ENCODE assay signal across 8 cellular contexts in the genomic region with DNA sequence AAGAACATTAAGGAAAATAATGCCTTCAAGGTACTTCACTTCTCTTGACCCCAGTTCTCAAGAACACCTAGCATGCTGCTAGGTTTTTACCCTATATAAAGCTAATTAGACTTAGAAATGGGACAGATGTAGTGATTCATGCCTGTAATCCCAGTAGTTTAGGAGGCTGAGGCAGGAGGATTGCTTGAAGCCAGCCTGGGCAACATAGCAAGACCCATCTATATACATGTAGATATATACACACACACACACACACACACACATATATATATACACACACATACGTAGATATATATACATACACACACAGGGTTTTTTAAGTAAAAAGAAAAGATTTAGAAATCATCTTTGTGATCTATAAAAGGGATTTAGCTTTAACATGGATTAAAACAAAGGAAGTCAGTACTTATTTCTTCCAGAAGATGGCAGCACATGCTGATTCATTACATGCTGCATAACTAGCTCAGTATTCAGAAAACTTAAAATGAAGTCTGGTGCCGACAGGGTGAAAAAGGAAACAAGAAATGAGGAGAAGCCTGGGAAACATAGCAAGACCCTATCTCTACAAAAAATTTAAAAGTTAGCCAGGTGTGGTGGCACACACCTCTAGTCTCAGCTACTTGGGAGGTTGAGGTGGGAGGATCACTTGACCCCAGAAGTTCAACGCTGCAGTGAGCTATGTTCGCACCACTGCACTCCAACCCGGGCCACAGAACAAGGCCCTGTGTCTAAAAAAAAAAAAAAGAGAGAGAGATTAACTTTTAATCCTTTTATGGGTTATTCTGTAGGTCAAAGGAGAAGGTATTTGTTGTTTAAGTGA. TPM values are rescaled to one million over a fixed set of nuclear protein-coding genes. Genes with fewer than 3 reads are reported as not detected.
DNase-seq lines count a peak whose midpoint lies in the region; ATAC-seq and TF ChIP-seq lines count a peak whose summit lies in the region.

No MANE protein-coding gene starts in this region.

- POLR2A ChIA-PET in CD8-positive, alpha-beta T cell (lab: Charles Lee) = interaction anchor here (0.6 to 2.7 kb wide), 10 partner anchors 10 to 380 kb away, joined by 3 to 25 read pairs (median 6); partner anchors contain the start of genes EP300, RBX1 and XPNPEP3

- H3K36me3 ChIP-seq in CD8-positive, alpha-beta T cell (ENCODE audit: insufficient read depth, low read length) = peaks cover 23% of the 10 kb centered on the region
- H3K36me3 ChIP-seq in heart right ventricle = peaks cover 0 to 94% (median 20%) of the 10 kb centered on the region in 9 donors

- no peak overlapping the region for H3K27ac ChIP-seq in CD8-positive, alpha-beta T cell (ENCODE audit: low read depth, low read length)
- no peak overlapping the region for H3K27ac ChIP-seq in heart right ventricle

- no peaks in the 10 kb centered on the region for H3K9me3 ChIP-seq in CD8-positive, alpha-beta T cell (ENCODE audit: low read length)
- H3K9me3 ChIP-seq in heart right ventricle = no peaks in the 10 kb centered on the region

- no peaks in the 10 kb centered on the region for H3K9me3 Mint-ChIP-seq in CD8-positive, alpha-beta T cell

- peaks cover 5% of the 10 kb centered on the region for H3K4me1 ChIP-seq in CD8-positive, alpha-beta T cell (ENCODE audit: insufficient read depth, low read length)
- peaks cover 0 to 6% (median 0%) of the 10 kb centered on the region in 9 donors for H3K4me1 ChIP-seq in heart right ventricle

- H3K36me3 Mint-ChIP-seq in CD8-positive, alpha-beta T cell = peaks cover 66% of the 10 kb centered on the region

- 54 to 59% methylated on average over 5 of the region's 5 CpGs for WGBS in heart right ventricle, 2 donors

- TF ChIP-seq CTCF in CD8-positive, alpha-beta T cell (IDR thresholded peaks at IDR 0.05) = peak; percentile 80
- TF ChIP-seq CTCF in GM13977 (IDR thresholded peaks at IDR 0.05; ENCODE audit: extremely low read depth, insufficient read depth, missing control alignments) (peak; percentile 67), heart right ventricle (IDR thresholded peaks at IDR 0.05) (peak; percentile 63 to 85 (median 79)), retinal pigment epithelial cell (conservative IDR thresholded peaks at IDR 0.05; ENCODE audit: low read depth, low read length) (peak; percentile 58)

- peak overlapping the region; percentile 40 for H3K4me3 Mint-ChIP-seq in CD8-positive, alpha-beta T cell

- peak overlapping the region; percentile 33 for H3K27ac Mint-ChIP-seq in CD8-positive, alpha-beta T cell

- H3K4me1 Mint-ChIP-seq in CD8-positive, alpha-beta T cell (ENCODE audit: low read depth) = peaks cover 3% of the 10 kb centered on the region

- CTCF ChIA-PET in CD8-positive, alpha-beta T cell (lab: Charles Lee) = interaction anchor here (0.6 to 4.2 kb wide), 47 partner anchors 9 to 775 kb away, joined by 3 to 80 read pairs (median 4); partner anchors contain the start of genes EP300 and RBX1

- in situ Hi-C loops in GM13977 (cut with MboI; ENCODE audit: low pct_unique_long_range_greater_than_20kb, low sequenced_read_pairs, unreplicated experiment) = no loop called here

- peak in 2 of 7 experiments; percentile 1 to 25 for DNase-seq in CD8-positive, alpha-beta T cell
- DNase-seq in GM13977 (ENCODE audit: low spot score) (peak; percentile 49), NCI-H345 (lab: John Stamatoyannopoulos, UW) (peak; percentile 5), amniotic epithelial cell (ENCODE audit: low read depth) (peak; percentile 63), heart right ventricle (peak in 1 of 2 donors; percentile 32), retinal pigment epithelial cell (ENCODE audit: low read depth) (peak; percentile 17)

- no peak overlapping the region for H3K4me3 ChIP-seq in CD8-positive, alpha-beta T cell (ENCODE audit: low read depth, low read length)
- H3K4me3 ChIP-seq in heart right ventricle = peak overlapping the region in 1 of 10 donors; percentile 11
- no peak overlapping the region for H3K4me3 ChIP-seq in retinal pigment epithelial cell (ENCODE audit: low read length)

- ATAC-seq in CD8-positive, alpha-beta T cell = peak; percentile 98
- peak in 7 of 8 donors; percentile 41 to 84 (median 70) for ATAC-seq in heart right ventricle
- ATAC-seq in HG03460 (IDR thresholded peaks at IDR 0.05; ENCODE audit: unreplicated experiment) = no peak
- no peak for ATAC-seq in GM18873 (IDR thresholded peaks at IDR 0.05; ENCODE audit: low FRiP score, unreplicated experiment)

- H3K27me3 ChIP-seq in CD8-positive, alpha-beta T cell (ENCODE audit: insufficient read depth, low read length) = no peaks in the 10 kb centered on the region
- H3K27me3 ChIP-seq in heart right ventricle = no peaks in the 10 kb centered on the region

- intact Hi-C loops in CD8-positive, alpha-beta T cell (cut with DNase I, micrococcal nuclease) = loop anchor here (1.0 to 10.0 kb wide), 6 partner anchors 28 to 315 kb away; partner anchors contain the start of gene RBX1 (in 1 of the 2)
- intact Hi-C loops in heart right ventricle (cut with DNase I) = loop anchor here in 8 of 10 donors (5.0 to 10.0 kb wide), 8 partner anchors 172 to 382 kb away; partner anchors contain the start of genes EP300 (in 2 of the 8) and ZC3H7B (in 1 of the 8)

- H3K27me3 Mint-ChIP-seq in CD8-positive, alpha-beta T cell (ENCODE audit: low read depth) = no peaks in the 10 kb centered on the region

RNA-seq across cellular contexts. Expression of gene RBX1, which starts 28.5 kb away (rescaled TPM):
- total RNA-seq in CD8-positive, alpha-beta T cell = 10 to 100 TPM; 22.1 to 22.3 TPM
- 10 to 100 TPM; 58.0 to 71.6 (median 59.8) TPM for total RNA-seq in heart right ventricle
- 100 to 1,000 TPM in 1 of 2 donors, 10 to 100 TPM in 1; 86.3 to 123 TPM for polyA plus RNA-seq in heart right ventricle

Comparison
In these comparisons a context has a peak if more than half of its experiments do, and no peak if none do; other contexts are left out.
1. ATAC-seq: peak in CD8-positive, alpha-beta T cell (single experiment) and heart right ventricle (7 of 8); none in HG03460 (single experiment) and GM18873 (single experiment).
2. Peak in every context shown above with its lines, with median percentiles within 50 percentile points of each other: CTCF ChIP-seq.